ENCODE assay signal across 13 cellular contexts in the genomic region with DNA sequence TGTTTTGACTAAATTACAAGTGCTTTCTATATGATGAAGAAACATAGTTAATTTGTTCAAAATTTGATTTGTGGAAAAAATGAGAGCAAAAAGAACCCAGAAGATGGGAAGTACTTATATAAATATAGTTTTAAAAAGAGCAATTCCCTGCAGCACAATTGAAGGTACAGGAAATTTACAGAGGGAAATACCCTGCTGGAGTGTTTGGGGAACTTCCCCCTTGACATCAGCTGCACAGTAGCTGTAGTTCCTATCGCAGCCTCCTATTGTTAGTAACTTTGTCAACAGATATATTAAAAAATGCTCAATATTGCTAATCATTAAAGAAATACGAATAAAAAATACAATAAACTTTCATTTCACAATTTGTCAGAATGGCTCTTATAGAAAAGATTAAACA.
DNase-seq lines count a peak whose midpoint lies in the region; ATAC-seq and TF ChIP-seq lines count a peak whose summit lies in the region.
"Had no signal": no experiment of that assay in that cellular context is flagged by ENCODE, and none has a peak within 500 bp of the region (broad histone marks: within the 10 kb centered on the region; RNA-seq: fewer than 3 reads in every experiment).

No MANE protein-coding gene starts in this region.

- H3K4me1 ChIP-seq in osteoblast (ENCODE audit: insufficient read depth, low read length) = no peaks in the 10 kb centered on the region

- H3K27me3 Mint-ChIP-seq in memory B cell = no peaks in the 10 kb centered on the region

- H3K36me3 Mint-ChIP-seq in memory B cell = no peaks in the 10 kb centered on the region

- no peaks in the 10 kb centered on the region for H4K20me1 ChIP-seq in osteoblast (ENCODE audit: insufficient read depth, low read length)

- H3K27ac Mint-ChIP-seq in memory B cell = no peak overlapping the region

- no peaks in the 10 kb centered on the region for H3K27me3 ChIP-seq in osteoblast (ENCODE audit: insufficient read depth, low read length)
- H3K27me3 ChIP-seq: dorsolateral prefrontal cortex had no signal

- H3K4me1 Mint-ChIP-seq in memory B cell = peaks cover 15% of the 10 kb centered on the region

- no peak for TF ChIP-seq CTCF in osteoblast (IDR thresholded peaks at IDR 0.05; ENCODE audit: extremely low read depth, low read depth, low read length)

- H3K79me2 ChIP-seq in osteoblast (ENCODE audit: insufficient read depth, low read length) = no peaks in the 10 kb centered on the region

- no peaks in the 10 kb centered on the region for H3K36me3 ChIP-seq in osteoblast (ENCODE audit: insufficient read depth, low read length)

- ATAC-seq in GM18502 (IDR thresholded peaks at IDR 0.05; ENCODE audit: poor library complexity, unreplicated experiment) = peak; percentile 86
- peak; percentile 76 for ATAC-seq in GM21723 (IDR thresholded peaks at IDR 0.05; ENCODE audit: unreplicated experiment)
- ATAC-seq in memory B cell (ENCODE audit: low read depth) = peak; percentile 93
- no peak for ATAC-seq in GM18873 (IDR thresholded peaks at IDR 0.05; ENCODE audit: low FRiP score, unreplicated experiment)
- ATAC-seq in esophagus mucosa = no peak

- H3K27ac ChIP-seq in osteoblast (ENCODE audit: low read depth, low read length) = no peak overlapping the region
- H3K27ac ChIP-seq: dorsolateral prefrontal cortex, VCaP had no signal

- H3K4me3 ChIP-seq in osteoblast (ENCODE audit: insufficient read depth, low read length) = no peak overlapping the region
- H3K4me3 ChIP-seq: dorsolateral prefrontal cortex had no signal

- H3K9me3 Mint-ChIP-seq in memory B cell = no peaks in the 10 kb centered on the region

- no peak overlapping the region for H3K4me2 ChIP-seq in osteoblast (ENCODE audit: insufficient read depth, low read length)

- peak; percentile 38 for DNase-seq in NAMALWA (ENCODE audit: low spot score)
- DNase-seq in memory B cell (ENCODE audit: low spot score in 2 of 2) = no peak
- no peak for DNase-seq in osteoblast (ENCODE audit: insufficient read length, low spot score, missing footprints)
- no peak for DNase-seq in HPDE6-E6E7 (ENCODE audit: extremely low spot score)
- DNase-seq: activated gamma-delta T cell; dorsolateral prefrontal cortex; NCI-H1417 treated with DMSO at 0.1 percent for 48 hours; stimulated activated naive CD4-positive, alpha-beta T cell treated with Interleukin-2 at 50 U/mL for 16 hours had no signal

- H3K9me3 ChIP-seq in osteoblast (ENCODE audit: low read depth, low read length) = no peaks in the 10 kb centered on the region

- no peak overlapping the region for H2AFZ ChIP-seq in osteoblast (ENCODE audit: low read length)

- no peak overlapping the region for H3K4me3 Mint-ChIP-seq in memory B cell

Comparison
In these comparisons a context has a peak if more than half of its experiments do, and no peak if none do; other contexts are left out.
1. ATAC-seq: peak in GM18502 (single experiment), GM21723 (single experiment) and memory B cell (single experiment); none in GM18873 (single experiment) and esophagus mucosa (single experiment).